ENCODE assay signal across 1 cellular context in genomic region chr4:7135389-7135746, GRCh38.
TF ChIP-seq lines count a peak whose summit lies in the region.

No MANE protein-coding gene starts in this region.

TF ChIP-seq in IMR-90, 13 proteins besides CTCF, POLR2A, EP300 and RAD21 (continued from another document):
- no peak for TF ChIP-seq ELK1 (IDR thresholded peaks at IDR 0.05; ENCODE audit: borderline replicate concordance, low read depth, low read length)
- TF ChIP-seq CHD1 (IDR thresholded peaks at IDR 0.05; ENCODE audit: low read depth, low read length), result no peak
- no peak for TF ChIP-seq BHLHE40 (IDR thresholded peaks at IDR 0.05; ENCODE audit: low read depth, low read length)
- TF ChIP-seq SMC3 (IDR thresholded peaks at IDR 0.05; ENCODE audit: low read depth, low read length), result no peak
- no peak for TF ChIP-seq CEBPB (IDR thresholded peaks at IDR 0.05; ENCODE audit: low read depth, low read length)
- no peak for TF ChIP-seq NFE2L2 (IDR thresholded peaks at IDR 0.05; ENCODE audit: low read depth, low read length)
- no peak for TF ChIP-seq USF2 (IDR thresholded peaks at IDR 0.05; ENCODE audit: low read depth, low read length)
- TF ChIP-seq FOS (IDR thresholded peaks at IDR 0.05; ENCODE audit: low read depth, low read length), result no peak
- TF ChIP-seq MAFK (IDR thresholded peaks at IDR 0.05; ENCODE audit: low read depth, low read length), result no peak
